Comparison of ENCODE assay signal across 33 cellular contexts in genomic region chr3:179005213-179005612, GRCh38.
"Had no signal": no experiment of that assay in that cellular context is flagged by ENCODE, and none has a peak within 500 bp of the region (broad histone marks: within the 10 kb centered on the region; RNA-seq: fewer than 3 reads in every experiment).

No MANE protein-coding gene starts in this region.

- DNase-seq: Karpas-422, Kasumi-1, KG1, MG63, MM.1S, MV-4-11, NCI-H1048, NCI-H1092, NCI-H1092 treated with DMSO at 0.1 percent for 48 hours, NCI-H1105, NCI-H1105 treated with DMSO at 0.1 percent for 48 hours, NCI-H1417, NCI-H1417 treated with DMSO at 0.1 percent for 48 hours, NCI-H1436, NCI-H1436 treated with DMSO at 0.1 percent for 48 hours, NCI-H146, NCI-H1694, NCI-H1694 treated with DMSO at 0.1 percent for 48 hours, NCI-H187, NCI-H187 treated with DMSO at 0.1 percent for 48 hours, NCI-H1930, NCI-H2029, NCI-H2029 treated with DMSO at 0.1 percent for 48 hours, NCI-H2081, NCI-H2081 treated with DMSO at 0.1 percent for 48 hours, NCI-H2107, NCI-H2171, NCI-H2171 treated with DMSO at 0.1 percent for 48 hours, NCI-H2227 treated with DMSO at 0.1 percent for 48 hours, NCI-H226, NCI-H345, NCI-H446, NCI-H446 treated with DMSO at 0.1 percent for 48 hours had no signal
